In genomic region chr6:113049190-113049589, GRCh38 we compare ENCODE assay signal across 29 cellular contexts.
DNase-seq lines count a peak whose midpoint lies in the region; ATAC-seq and TF ChIP-seq lines count a peak whose summit lies in the region.
"Had no signal": no experiment of that assay in that cellular context is flagged by ENCODE, and none has a peak within 500 bp of the region (broad histone marks: within the 10 kb centered on the region; RNA-seq: fewer than 3 reads in every experiment).

No MANE protein-coding gene starts in this region.

- no peaks in the 10 kb centered on the region for H3K9me3 ChIP-seq in SK-N-SH
- H3K9me3 ChIP-seq in trophoblast cell (ENCODE audit: insufficient read depth, low read depth, low read length), result no peaks in the 10 kb centered on the region
- H3K9me3 ChIP-seq in spleen, result no peaks in the 10 kb centered on the region
- H3K9me3 ChIP-seq: BLaER1, body of pancreas, neutrophil, psoas muscle, upper lobe of right lung had no signal

- CTCF ChIA-PET in SK-N-SH (lab: Yijun Ruan, JAX), result interaction anchor here (1.0 to 1.5 kb wide), 2 partner anchors 72 to 810 kb away, joined by 3 to 4 read pairs; no protein-coding TSS in a partner anchor

- H4K8ac ChIP-seq in trophoblast cell (ENCODE audit: low read depth, low read length), result no peak overlapping the region

- H2BK12ac ChIP-seq in trophoblast cell (ENCODE audit: low read length), result peak overlapping the region; percentile 44

- intact Hi-C loops in spleen (cut with DNase I; ENCODE audit: low total_unique reads), result no loop called here

- H2AFZ ChIP-seq in SK-N-SH (ENCODE audit: low read depth) (peak overlapping the region; percentile 31), trophoblast cell (ENCODE audit: insufficient read depth, low read length, poor library complexity) (no peak overlapping the region)

- peak overlapping the region; percentile 86 to 90 for H3K27ac ChIP-seq in SK-N-SH (ENCODE audit: low read depth in 2 of 2, low read length in 1 of 2)
- no peak overlapping the region for H3K27ac ChIP-seq in trophoblast cell (ENCODE audit: low read depth, low read length)
- no peak overlapping the region for H3K27ac ChIP-seq in spleen
- H3K27ac ChIP-seq: BLaER1, body of pancreas, dorsolateral prefrontal cortex, neutrophil, psoas muscle, upper lobe of right lung had no signal

- H2BK5ac ChIP-seq in trophoblast cell (ENCODE audit: low read depth, low read length, poor library complexity), result no peak overlapping the region

- no peak overlapping the region for H4K12ac ChIP-seq in trophoblast cell (ENCODE audit: low read depth, low read length)

- ATAC-seq in GM19463 (IDR thresholded peaks at IDR 0.05; ENCODE audit: unreplicated experiment), result no peak
- ATAC-seq: body of pancreas; HCT116; left colon; psoas muscle; stimulated activated memory B cell treated with anti-CD40 and anti-IgM and Interleukin-4, amounts not matched to agents 10 μg/mL and 1 μg/mL and 100 μg/mL, for 72 hours; upper lobe of right lung had no signal

- H3K79me1 ChIP-seq in trophoblast cell (ENCODE audit: low read length), result peaks cover 4% of the 10 kb centered on the region

- peak overlapping the region; percentile 25 for H4K91ac ChIP-seq in trophoblast cell (ENCODE audit: low read depth, low read length)

- DNase-seq in GM03348 (ENCODE audit: low spot score), result peak; percentile 16
- no peak for DNase-seq in SK-N-SH
- peak; percentile 38 for DNase-seq in fibroblast of mammary gland (ENCODE audit: low read depth)
- DNase-seq in trophoblast cell, result no peak
- DNase-seq in KBM-7, result no peak
- no peak for DNase-seq in spleen
- no peak for DNase-seq in NCI-H1092 (lab: John Stamatoyannopoulos, UW)
- DNase-seq: activated CD4-positive, alpha-beta memory T cell treated with anti-CD3 and anti-CD28 coated beads, Interleukin-2, amount 10 ng/mL, durations not matched to agents 7 days and 5 days; activated CD8-positive, alpha-beta memory T cell treated with anti-CD3 and anti-CD28 coated beads, Interleukin-2, amount 50 U/mL, for 4 hours; activated naive CD4-positive, alpha-beta T cell treated with Interleukin-2 at 50 U/mL for 16 hours; body of pancreas; cerebellar nuclear complex; dorsolateral prefrontal cortex; glutamatergic neuron; Karpas-422; left colon; NCI-H1436; NCI-H2107; NCI-H345; NCI-H69; psoas muscle; SHP77; substantia nigra; upper lobe of right lung had no signal

- H3K79me2 ChIP-seq in SK-N-SH (ENCODE audit: insufficient read depth), result no peaks in the 10 kb centered on the region
- H3K79me2 ChIP-seq in trophoblast cell (ENCODE audit: control insufficient read depth, insufficient read depth, low read length, poor library complexity), result no peaks in the 10 kb centered on the region

- peaks cover 49% of the 10 kb centered on the region for H3F3A ChIP-seq in SK-N-SH (replicated peaks; ENCODE audit: insufficient read depth)

- TF ChIP-seq RAD21 in SK-N-SH (IDR thresholded peaks at IDR 0.05; ENCODE audit: low read length), result no peak

- TF ChIP-seq CTCF in SK-N-SH (IDR thresholded peaks at IDR 0.05), result no peak
- TF ChIP-seq CTCF in fibroblast of mammary gland (conservative IDR thresholded peaks at IDR 0.05; ENCODE audit: control insufficient read depth, insufficient read depth, low read depth, low read length), result no peak
- TF ChIP-seq CTCF in spleen (IDR thresholded peaks at IDR 0.05 in 8 of 11, conservative IDR thresholded peaks at IDR 0.05 in 3 of 11), result no peak

- H3K27me3 ChIP-seq in SK-N-SH (ENCODE audit: insufficient read depth), result no peaks in the 10 kb centered on the region
- no peaks in the 10 kb centered on the region for H3K27me3 ChIP-seq in trophoblast cell (ENCODE audit: insufficient read depth, low read length)
- H3K27me3 ChIP-seq in spleen (replicated peaks in 1 of 7), result no peaks in the 10 kb centered on the region
- H3K27me3 ChIP-seq: BLaER1, body of pancreas, dorsolateral prefrontal cortex, neutrophil, upper lobe of right lung had no signal

- H3K4me1 ChIP-seq in SK-N-SH (ENCODE audit: control insufficient read depth in 1 of 2, insufficient read depth in 2 of 2, low read depth in 1 of 2, low read length in 1 of 2), result peaks cover 22 to 33% of the 10 kb centered on the region in 2 experiments
- peaks cover 0 to 3% of the 10 kb centered on the region in 2 experiments for H3K4me1 ChIP-seq in trophoblast cell (ENCODE audit: control insufficient read depth in 1 of 2, insufficient read depth in 2 of 2, low read length in 2 of 2)
- H3K4me1 ChIP-seq in spleen, result no peaks in the 10 kb centered on the region
- H3K4me1 ChIP-seq: BLaER1, body of pancreas, psoas muscle, upper lobe of right lung had no signal

- no peak overlapping the region for H3K18ac ChIP-seq in trophoblast cell (ENCODE audit: low read length)

- no peak overlapping the region for H3K23ac ChIP-seq in trophoblast cell (ENCODE audit: low read length)

- H3K4me2 ChIP-seq in SK-N-SH (peak overlapping the region; percentile 61), trophoblast cell (ENCODE audit: low read length) (no peak overlapping the region)
- H3K4me2 ChIP-seq: BLaER1 had no signal

- WGBS in SK-N-SH (ENCODE audit: low lambda C conversion rate), result 68% methylated on average over 2 of the region's 2 CpGs
- no CpG with 5 or more reads among the region's 2 CpGs for WGBS in trophoblast cell (ENCODE audit: extremely low coverage, insufficient coverage, insufficient read length)
- 68 to 94% (median 88%) methylated on average over 2 of the region's 2 CpGs for WGBS in spleen, 5 donors

- peak overlapping the region; percentile 74 for H2BK120ac ChIP-seq in trophoblast cell (ENCODE audit: insufficient read depth, low read length, poor library complexity)

- H3K36me3 ChIP-seq in SK-N-SH (replicated peaks in 1 of 2; ENCODE audit: control insufficient read depth in 1 of 2, insufficient read depth in 2 of 2, low read length in 1 of 2) (no peaks in the 10 kb centered on the region), trophoblast cell (ENCODE audit: control insufficient read depth in 1 of 2, insufficient read depth in 2 of 2, low read length in 2 of 2) (no peaks in the 10 kb centered on the region), spleen (no peaks in the 10 kb centered on the region)
- H3K36me3 ChIP-seq: BLaER1, neutrophil, upper lobe of right lung had no signal

- no peaks in the 10 kb centered on the region for H4K20me1 ChIP-seq in SK-N-SH (ENCODE audit: insufficient read depth)
- H4K20me1 ChIP-seq: BLaER1 had no signal

- no peak overlapping the region for H2AK5ac ChIP-seq in trophoblast cell (ENCODE audit: low read length)

- in situ Hi-C loops in KBM-7 (cut with MboI; ENCODE audit: low pct_unique_long_range_greater_than_20kb, low sequenced_read_pairs), result no loop called here

- H3K9ac ChIP-seq in SK-N-SH, result peak overlapping the region; percentile 59; the same call in 1 of the 2 replicates
- H3K9ac ChIP-seq in trophoblast cell (ENCODE audit: low read length), result no peak overlapping the region
- H3K9ac ChIP-seq: BLaER1 had no signal

- TF ChIP-seq POLR2A in spleen (IDR thresholded peaks at IDR 0.05), result no peak

- no peaks in the 10 kb centered on the region for H3K9me2 ChIP-seq in SK-N-SH

- POLR2A ChIA-PET in SK-N-SH (lab: Yijun Ruan, JAX), result no interaction called here

- no peak overlapping the region for H3K4me3 ChIP-seq in SK-N-SH (ENCODE audit: low read depth in 2 of 2, low read length in 1 of 2)
- no peak overlapping the region for H3K4me3 ChIP-seq in fibroblast of mammary gland (ENCODE audit: control insufficient read depth, low read depth, low read length)
- H3K4me3 ChIP-seq in trophoblast cell (ENCODE audit: low read depth, low read length), result no peak overlapping the region
- H3K4me3 ChIP-seq in spleen, result no peak overlapping the region
- H3K4me3 ChIP-seq: BLaER1, body of pancreas, dorsolateral prefrontal cortex, psoas muscle, upper lobe of right lung had no signal

- H3K14ac ChIP-seq in trophoblast cell (ENCODE audit: low read length), result peak overlapping the region; percentile 5

- no peak overlapping the region for H3K4ac ChIP-seq in trophoblast cell (ENCODE audit: low read depth, low read length)

- TF ChIP-seq EP300 in SK-N-SH (IDR thresholded peaks at IDR 0.05; ENCODE audit: borderline replicate concordance in 1 of 2, low read depth in 1 of 2, low read length in 1 of 2), result no peak

TF ChIP-seq in SK-N-SH, 30 proteins besides CTCF, POLR2A, EP300 and RAD21 (continues in another document):
- TF ChIP-seq GATA2 (CRISPR knock-in tag; IDR thresholded peaks at IDR 0.05) (no peak), RCOR1 (IDR thresholded peaks at IDR 0.05; ENCODE audit: low read length) (no peak), SMC3 (IDR thresholded peaks at IDR 0.05; ENCODE audit: low read depth, low read length) (no peak)
- TF ChIP-seq, protein P1, sequence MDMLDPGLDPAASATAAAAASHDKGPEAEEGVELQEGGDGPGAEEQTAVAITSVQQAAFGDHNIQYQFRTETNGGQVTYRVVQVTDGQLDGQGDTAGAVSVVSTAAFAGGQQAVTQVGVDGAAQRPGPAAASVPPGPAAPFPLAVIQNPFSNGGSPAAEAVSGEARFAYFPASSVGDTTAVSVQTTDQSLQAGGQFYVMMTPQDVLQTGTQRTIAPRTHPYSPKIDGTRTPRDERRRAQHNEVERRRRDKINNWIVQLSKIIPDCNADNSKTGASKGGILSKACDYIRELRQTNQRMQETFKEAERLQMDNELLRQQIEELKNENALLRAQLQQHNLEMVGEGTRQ (IDR thresholded peaks at IDR 0.05; ENCODE audit: borderline replicate concordance, low read depth, low read length), result no peak
- TF ChIP-seq, protein P2, sequence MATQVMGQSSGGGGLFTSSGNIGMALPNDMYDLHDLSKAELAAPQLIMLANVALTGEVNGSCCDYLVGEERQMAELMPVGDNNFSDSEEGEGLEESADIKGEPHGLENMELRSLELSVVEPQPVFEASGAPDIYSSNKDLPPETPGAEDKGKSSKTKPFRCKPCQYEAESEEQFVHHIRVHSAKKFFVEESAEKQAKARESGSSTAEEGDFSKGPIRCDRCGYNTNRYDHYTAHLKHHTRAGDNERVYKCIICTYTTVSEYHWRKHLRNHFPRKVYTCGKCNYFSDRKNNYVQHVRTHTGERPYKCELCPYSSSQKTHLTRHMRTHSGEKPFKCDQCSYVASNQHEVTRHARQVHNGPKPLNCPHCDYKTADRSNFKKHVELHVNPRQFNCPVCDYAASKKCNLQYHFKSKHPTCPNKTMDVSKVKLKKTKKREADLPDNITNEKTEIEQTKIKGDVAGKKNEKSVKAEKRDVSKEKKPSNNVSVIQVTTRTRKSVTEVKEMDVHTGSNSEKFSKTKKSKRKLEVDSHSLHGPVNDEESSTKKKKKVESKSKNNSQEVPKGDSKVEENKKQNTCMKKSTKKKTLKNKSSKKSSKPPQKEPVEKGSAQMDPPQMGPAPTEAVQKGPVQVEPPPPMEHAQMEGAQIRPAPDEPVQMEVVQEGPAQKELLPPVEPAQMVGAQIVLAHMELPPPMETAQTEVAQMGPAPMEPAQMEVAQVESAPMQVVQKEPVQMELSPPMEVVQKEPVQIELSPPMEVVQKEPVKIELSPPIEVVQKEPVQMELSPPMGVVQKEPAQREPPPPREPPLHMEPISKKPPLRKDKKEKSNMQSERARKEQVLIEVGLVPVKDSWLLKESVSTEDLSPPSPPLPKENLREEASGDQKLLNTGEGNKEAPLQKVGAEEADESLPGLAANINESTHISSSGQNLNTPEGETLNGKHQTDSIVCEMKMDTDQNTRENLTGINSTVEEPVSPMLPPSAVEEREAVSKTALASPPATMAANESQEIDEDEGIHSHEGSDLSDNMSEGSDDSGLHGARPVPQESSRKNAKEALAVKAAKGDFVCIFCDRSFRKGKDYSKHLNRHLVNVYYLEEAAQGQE (IDR thresholded peaks at IDR 0.05; ENCODE audit: low read depth, low read length), result no peak

Comparison
In these comparisons a context has a peak if more than half of its experiments do, and no peak if none do; other contexts are left out.
1. DNase-seq: peak in GM03348 (single experiment) and fibroblast of mammary gland (single experiment); none in SK-N-SH (single experiment), trophoblast cell (0 of 2), KBM-7 (single experiment), spleen (single experiment) and NCI-H1092 (single experiment).
2. H3K27ac ChIP-seq: peak in SK-N-SH (2 of 2); none in trophoblast cell (single experiment) and spleen (0 of 8).